20 cellular contexts compared by ENCODE assay signal in genomic region chr16:89050119-89050867, GRCh38. TPM values are rescaled to one million over a fixed set of nuclear protein-coding genes. Genes with fewer than 3 reads are reported as not detected.
DNase-seq lines count a peak whose midpoint lies in the region; ATAC-seq, FAIRE-seq and TF ChIP-seq lines count a peak whose summit lies in the region.
"Had no signal": no experiment of that assay in that cellular context is flagged by ENCODE, and none has a peak within 500 bp of the region (broad histone marks: within the 10 kb centered on the region; RNA-seq: fewer than 3 reads in every experiment).

No MANE protein-coding gene starts in this region.

- H3K27ac ChIP-seq in right atrium auricular region (no peak overlapping the region), SK-N-MC (no peak overlapping the region), lower lobe of right lung (no peak overlapping the region), small intestine (ENCODE audit: low read depth in 1 of 2, low read length in 1 of 2) (no peak overlapping the region)
- H3K27ac ChIP-seq: A549, SJCRH30 had no signal

- H3K36me3 Mint-ChIP-seq in stimulated activated memory B cell treated with anti-CD40 and anti-IgM and Interleukin-4, amounts not matched to agents 10 μg/mL and 1 μg/mL and 100 μg/mL, for 72 hours = peaks cover 6% of the 10 kb centered on the region
- H3K36me3 Mint-ChIP-seq: CD4-positive, CD25-positive, alpha-beta regulatory T cell had no signal

- TF ChIP-seq CTCF in right atrium auricular region (IDR thresholded peaks at IDR 0.05) (no peak), lower lobe of right lung (IDR thresholded peaks at IDR 0.05) (no peak)

- no peak overlapping the region for H3K4me3 Mint-ChIP-seq in stimulated activated memory B cell treated with anti-CD40 and anti-IgM and Interleukin-4, amounts not matched to agents 10 μg/mL and 1 μg/mL and 100 μg/mL, for 72 hours
- H3K4me3 Mint-ChIP-seq: CD4-positive, CD25-positive, alpha-beta regulatory T cell; HFFc6 had no signal

- 72 to 79% (median 73%) methylated on average over 17 to 21 of the region's 21 CpGs for WGBS in small intestine, 3 donors

- H3K4me1 Mint-ChIP-seq in stimulated activated memory B cell treated with anti-CD40 and anti-IgM and Interleukin-4, amounts not matched to agents 10 μg/mL and 1 μg/mL and 100 μg/mL, for 72 hours = peaks cover 25% of the 10 kb centered on the region
- H3K4me1 Mint-ChIP-seq: CD4-positive, CD25-positive, alpha-beta regulatory T cell had no signal

- H3K27ac Mint-ChIP-seq in stimulated activated memory B cell treated with anti-CD40 and anti-IgM and Interleukin-4, amounts not matched to agents 10 μg/mL and 1 μg/mL and 100 μg/mL, for 72 hours = peak overlapping the region; percentile 18
- H3K27ac Mint-ChIP-seq: CD4-positive, CD25-positive, alpha-beta regulatory T cell; HFFc6 had no signal

- H3K9me3 ChIP-seq in right atrium auricular region (no peaks in the 10 kb centered on the region), SK-N-MC (ENCODE audit: low read depth, low read length) (no peaks in the 10 kb centered on the region), lower lobe of right lung (no peaks in the 10 kb centered on the region), small intestine (ENCODE audit: control insufficient read depth, low read depth) (no peaks in the 10 kb centered on the region)
- H3K9me3 ChIP-seq: A549, SJCRH30 had no signal

- peaks cover 39% of the 10 kb centered on the region for H3K27me3 Mint-ChIP-seq in stimulated activated memory B cell treated with anti-CD40 and anti-IgM and Interleukin-4, amounts not matched to agents 10 μg/mL and 1 μg/mL and 100 μg/mL, for 72 hours
- H3K27me3 Mint-ChIP-seq: CD4-positive, CD25-positive, alpha-beta regulatory T cell had no signal

- no peaks in the 10 kb centered on the region for H3K27me3 ChIP-seq in right atrium auricular region
- peaks cover 72% of the 10 kb centered on the region for H3K27me3 ChIP-seq in lower lobe of right lung (ENCODE audit: low read depth)
- peaks cover 0 to 2% of the 10 kb centered on the region in 2 donors for H3K27me3 ChIP-seq in small intestine (ENCODE audit: control insufficient read depth in 2 of 2, insufficient read depth in 2 of 2, low read length in 2 of 2)

- intact Hi-C loops in left ventricle myocardium superior (cut with micrococcal nuclease) = no loop called here
- intact Hi-C loops in lower lobe of right lung (cut with DNase I) = no loop called here

- H3K4me1 ChIP-seq in right atrium auricular region (no peaks in the 10 kb centered on the region), lower lobe of right lung (no peaks in the 10 kb centered on the region), small intestine (ENCODE audit: control insufficient read depth in 2 of 2, insufficient read depth in 1 of 2, low read depth in 1 of 2, low read length in 1 of 2) (no peaks in the 10 kb centered on the region)

- H3K36me3 ChIP-seq in right atrium auricular region = no peaks in the 10 kb centered on the region
- H3K36me3 ChIP-seq in SK-N-MC (ENCODE audit: insufficient read depth, low read length) = no peaks in the 10 kb centered on the region
- no peaks in the 10 kb centered on the region for H3K36me3 ChIP-seq in lower lobe of right lung
- H3K36me3 ChIP-seq in small intestine (ENCODE audit: control insufficient read depth in 2 of 2, insufficient read depth in 2 of 2, low read length in 2 of 2) = no peaks in the 10 kb centered on the region
- H3K36me3 ChIP-seq: SJCRH30 had no signal

- no peak overlapping the region for H3K4me3 ChIP-seq in right atrium auricular region
- peak overlapping the region; percentile 33; the same call in 1 of the 2 replicates for H3K4me3 ChIP-seq in SK-N-MC
- H3K4me3 ChIP-seq in lower lobe of right lung = no peak overlapping the region
- H3K4me3 ChIP-seq in small intestine (ENCODE audit: low read depth in 1 of 2, low read length in 2 of 2) = no peak overlapping the region
- H3K4me3 ChIP-seq: A549, SJCRH30 had no signal

- peaks cover 4% of the 10 kb centered on the region for H3K9me3 Mint-ChIP-seq in stimulated activated memory B cell treated with anti-CD40 and anti-IgM and Interleukin-4, amounts not matched to agents 10 μg/mL and 1 μg/mL and 100 μg/mL, for 72 hours

- FAIRE-seq in small intestine (lab: Jason Lieb, UNC) = no peak
- FAIRE-seq: A549, H54 had no signal

- ATAC-seq in left ventricle myocardium superior (no peak), lower lobe of right lung (no peak)
- ATAC-seq in stimulated activated memory B cell treated with anti-CD40 and anti-IgM and Interleukin-4, amounts not matched to agents 10 μg/mL and 1 μg/mL and 100 μg/mL, for 72 hours = peak; percentile 38
- ATAC-seq: A549, PC-3 had no signal

- DNase-seq in left ventricle myocardium superior = peak; percentile 23
- DNase-seq in right atrium auricular region (ENCODE audit: low spot score) = no peak
- DNase-seq in SK-N-MC (ENCODE audit: low read depth, low spot score) = no peak
- DNase-seq in lower lobe of right lung = peak; percentile 40
- no peak for DNase-seq in nucleus accumbens (lab: John Stamatoyannopoulos, UW)
- no peak for DNase-seq in small intestine
- DNase-seq in NCI-H748 (lab: John Stamatoyannopoulos, UW; ENCODE audit: unreplicated experiment) = no peak
- DNase-seq: CD4-positive, CD25-positive, alpha-beta regulatory T cell; COR-L47; GDM1; HFFc6; KBM-7; NCI-H2227 treated with DMSO at 0.1 percent for 48 hours; NCI-H510A treated with DMSO at 0.1 percent for 48 hours; PC-3; RPMI8226 had no signal

- no peak overlapping the region for H3K9ac ChIP-seq in SK-N-MC (ENCODE audit: insufficient read length)

RNA-seq across cellular contexts. Expression of gene ACSF3, which starts 43.4 kb away (rescaled TPM):
- total RNA-seq in left ventricle myocardium superior = 22.5 TPM
- total RNA-seq in right atrium auricular region = 10 to 100 TPM; 13.4 to 15.9 TPM
- 31.7 TPM for total RNA-seq in lower lobe of right lung
- polyA plus RNA-seq in small intestine = 10 to 100 TPM; 49.2 to 93.7 (median 68.1) TPM

Comparison
In these comparisons a context has a peak if more than half of its experiments do, and no peak if none do; other contexts are left out.
1. DNase-seq: peak in left ventricle myocardium superior (single experiment) and lower lobe of right lung (single experiment); none in right atrium auricular region (single experiment), SK-N-MC (single experiment), nucleus accumbens (0 of 56), small intestine (single experiment) and NCI-H748 (single experiment).